Comparison of ENCODE assay signal across 11 cellular contexts in genomic region chr2:201440182-201440581, GRCh38. TPM values are rescaled to one million over a fixed set of nuclear protein-coding genes. Genes with fewer than 3 reads are reported as not detected.
DNase-seq lines count a peak whose midpoint lies in the region; ATAC-seq and TF ChIP-seq lines count a peak whose summit lies in the region.
"Had no signal": no experiment of that assay in that cellular context is flagged by ENCODE, and none has a peak within 500 bp of the region (broad histone marks: within the 10 kb centered on the region; RNA-seq: fewer than 3 reads in every experiment).

No MANE protein-coding gene starts in this region.

- H3K27ac ChIP-seq in cardiac muscle cell (peak overlapping the region; percentile 72), ovary (no peak overlapping the region)

- no peak for TF ChIP-seq POLR2A in ovary (IDR thresholded peaks at IDR 0.05)

- peaks cover 35% of the 10 kb centered on the region for H3K4me1 Mint-ChIP-seq in progenitor cell of endocrine pancreas (ENCODE audit: low read depth)

- TF ChIP-seq CTCF in cardiac muscle cell (IDR thresholded peaks at IDR 0.05; ENCODE audit: low read depth, low read length) (no peak), progenitor cell of endocrine pancreas (IDR thresholded peaks at IDR 0.05; ENCODE audit: unreplicated experiment) (no peak), ovary (IDR thresholded peaks at IDR 0.05) (no peak)

- no peaks in the 10 kb centered on the region for H3K36me3 Mint-ChIP-seq in progenitor cell of endocrine pancreas (ENCODE audit: insufficient read depth)

- WGBS in ovary, 3 donors: 37 to 50% (median 43%) methylated on average over 1 of the region's 1 CpG

- ATAC-seq in GM18873 (IDR thresholded peaks at IDR 0.05; ENCODE audit: low FRiP score, unreplicated experiment): no peak
- ATAC-seq in GM21723 (IDR thresholded peaks at IDR 0.05; ENCODE audit: unreplicated experiment): no peak

- intact Hi-C loops in ovary (cut with DNase I): no loop called here

- no peaks in the 10 kb centered on the region for H3K36me3 ChIP-seq in cardiac muscle cell
- no peaks in the 10 kb centered on the region for H3K36me3 ChIP-seq in ovary

- H3K27me3 Mint-ChIP-seq in progenitor cell of endocrine pancreas: no peaks in the 10 kb centered on the region
- H3K27me3 Mint-ChIP-seq: activated B cell treated with CpG ODN at 0.5 μM for 24 hours had no signal

- no peak for TF ChIP-seq EP300 in ovary (IDR thresholded peaks at IDR 0.05)

- H3K4me1 ChIP-seq in cardiac muscle cell (ENCODE audit: low read depth) (peaks cover 17% of the 10 kb centered on the region), ovary (ENCODE audit: insufficient read depth) (peaks cover 2% of the 10 kb centered on the region)

- H3K27ac Mint-ChIP-seq in progenitor cell of endocrine pancreas: peak overlapping the region; percentile 79
- H3K27ac Mint-ChIP-seq: activated B cell treated with CpG ODN at 0.5 μM for 24 hours; activated T-helper 2 cell treated with anti-CD3 and anti-CD28 coated beads, Interferon-gamma antibody, Interleukin-2, Interleukin-4, amounts not matched to agents 10 μg/mL and 5 μg/mL and 100 μg/mL, durations not matched to agents 14 hours and 24 hours and 36 hours had no signal

- H3K9me3 ChIP-seq in cardiac muscle cell (ENCODE audit: low read depth): no peaks in the 10 kb centered on the region
- no peaks in the 10 kb centered on the region for H3K9me3 ChIP-seq in ovary

- H3K4me3 ChIP-seq in cardiac muscle cell (no peak overlapping the region), ovary (no peak overlapping the region)

- no peaks in the 10 kb centered on the region for H3K9me3 Mint-ChIP-seq in progenitor cell of endocrine pancreas (ENCODE audit: low read depth)
- H3K9me3 Mint-ChIP-seq: activated B cell treated with CpG ODN at 0.5 μM for 24 hours had no signal

- DNase-seq in HPDE6-E6E7 (ENCODE audit: extremely low spot score) (peak; percentile 60), NCI-H774 (lab: John Stamatoyannopoulos, UW) (peak; percentile 37), cardiac muscle cell (ENCODE audit: low read depth in 1 of 2, low spot score in 1 of 2) (peak in 1 of 2 donors; percentile 83), progenitor cell of endocrine pancreas (ENCODE audit: low spot score, unreplicated experiment) (no peak), ovary (no peak), NCI-H1436 (lab: John Stamatoyannopoulos, UW) (no peak)
- DNase-seq: activated B cell treated with CpG ODN at 0.5 μM for 24 hours, dermis blood vessel endothelial cell had no signal

- H3K4me3 Mint-ChIP-seq in progenitor cell of endocrine pancreas (ENCODE audit: low read depth): peak overlapping the region; percentile 19
- H3K4me3 Mint-ChIP-seq: activated B cell treated with CpG ODN at 0.5 μM for 24 hours had no signal

- no peaks in the 10 kb centered on the region for H3K27me3 ChIP-seq in cardiac muscle cell
- no peaks in the 10 kb centered on the region for H3K27me3 ChIP-seq in ovary

RNA-seq across cellular contexts. Expression of gene TRAK2, which starts 11.1 kb away (rescaled TPM):
- total RNA-seq in cardiac muscle cell (10.2 and 13.2 TPM in 2 replicates), progenitor cell of endocrine pancreas (17.9 and 18.2 TPM in 2 replicates), ovary (10 to 100 TPM; 14.3 to 33.7 (median 20.2) TPM)
- polyA plus RNA-seq in cardiac muscle cell (9.6 and 10.6 TPM in 2 replicates), ovary (10 to 100 TPM in 1 of 2 donors, 1 to 10 TPM in 1; 8.3 to 25.7 TPM)

RNA-seq across cellular contexts. Expression of gene STRADB, which starts 11.4 kb away (rescaled TPM):
- total RNA-seq in cardiac muscle cell: 35.5 TPM in 2 replicates
- 81.8 and 106 TPM in 2 replicates for polyA plus RNA-seq in cardiac muscle cell
- 48.2 and 51.0 TPM in 2 replicates for total RNA-seq in progenitor cell of endocrine pancreas
- 10 to 100 TPM; 13.7 to 20.4 (median 16.5) TPM for total RNA-seq in ovary
- 10 to 100 TPM; 11.7 to 33.3 TPM for polyA plus RNA-seq in ovary

Comparison
In these comparisons a context has a peak if more than half of its experiments do, and no peak if none do; other contexts are left out.
1. DNase-seq: peak in HPDE6-E6E7 (single experiment) and NCI-H774 (single experiment); none in progenitor cell of endocrine pancreas (single experiment), ovary (0 of 5) and NCI-H1436 (single experiment).